ENCODE assay signal across 18 cellular contexts in the genomic region with DNA sequence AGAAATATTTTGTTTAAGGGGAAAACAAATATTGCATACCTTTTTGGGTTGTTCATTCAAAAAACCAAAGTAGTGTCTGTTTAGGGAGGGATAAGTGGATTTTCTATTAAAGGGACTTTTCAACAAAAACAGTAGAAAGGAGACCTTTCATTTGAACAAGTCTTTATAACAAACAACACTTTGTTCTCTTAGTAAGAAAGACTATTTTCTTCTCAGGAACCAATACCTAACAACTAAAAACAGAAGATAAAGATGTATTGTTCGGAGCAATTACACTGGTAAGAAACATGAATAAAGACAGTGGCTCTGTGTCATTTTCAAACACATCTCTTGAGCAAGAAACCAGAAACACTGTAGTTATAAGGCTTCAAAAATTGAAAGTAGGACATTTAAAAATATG.
DNase-seq lines count a peak whose midpoint lies in the region; ATAC-seq and TF ChIP-seq lines count a peak whose summit lies in the region.
"Had no signal": no experiment of that assay in that cellular context is flagged by ENCODE, and none has a peak within 500 bp of the region (broad histone marks: within the 10 kb centered on the region; RNA-seq: fewer than 3 reads in every experiment).

No MANE protein-coding gene starts in this region.

- H3K36me3 Mint-ChIP-seq in neural progenitor cell = no peaks in the 10 kb centered on the region
- H3K36me3 Mint-ChIP-seq: CD14-positive monocyte; CD4-positive, alpha-beta memory T cell had no signal

- H3K23ac ChIP-seq in IMR-90 (ENCODE audit: low read depth, low read length) = no peak overlapping the region

- H3K4me2 ChIP-seq in IMR-90 (ENCODE audit: low read depth, low read length) (no peak overlapping the region), neural progenitor cell (peak overlapping the region; percentile 23)
- H3K4me2 ChIP-seq: BLaER1 had no signal

- no peak overlapping the region for H3K4ac ChIP-seq in IMR-90 (ENCODE audit: low read depth, low read length)

- H4K5ac ChIP-seq in IMR-90 (ENCODE audit: low read depth, low read length) = no peak overlapping the region

- H3K27me3 Mint-ChIP-seq in neural progenitor cell (ENCODE audit: insufficient read depth, low read depth) = no peaks in the 10 kb centered on the region
- H3K27me3 Mint-ChIP-seq: CD4-positive, alpha-beta memory T cell had no signal

- H3K4me3 ChIP-seq in IMR-90 (ENCODE audit: insufficient read depth, low read depth, low read length) (no peak overlapping the region), neural progenitor cell (peak overlapping the region; percentile 7), WERI-Rb-1 (ENCODE audit: low read depth, low read length) (no peak overlapping the region)
- H3K4me3 ChIP-seq: BLaER1 had no signal

- no peak overlapping the region for H4K91ac ChIP-seq in IMR-90 (ENCODE audit: insufficient read depth, low read depth, low read length)

- H2BK5ac ChIP-seq in IMR-90 (ENCODE audit: low read depth, low read length, poor library complexity, severe bottlenecking) = no peak overlapping the region

- no peaks in the 10 kb centered on the region for H3K27me3 ChIP-seq in IMR-90 (ENCODE audit: control insufficient read depth, insufficient read depth, low read length)
- H3K27me3 ChIP-seq in neural progenitor cell = no peaks in the 10 kb centered on the region
- H3K27me3 ChIP-seq in WERI-Rb-1 (ENCODE audit: insufficient read depth, low read depth, severe bottlenecking) = no peaks in the 10 kb centered on the region
- H3K27me3 ChIP-seq: BLaER1 had no signal

- H2AK5ac ChIP-seq in IMR-90 (ENCODE audit: low read depth, low read length) = no peak overlapping the region

- H3F3A ChIP-seq in neural progenitor cell (ENCODE audit: low read depth) = no peaks in the 10 kb centered on the region

- no peaks in the 10 kb centered on the region for H3K79me2 ChIP-seq in neural progenitor cell (ENCODE audit: low read depth)

- H3K79me1 ChIP-seq in IMR-90 (ENCODE audit: low read depth in 1 of 2, low read length in 2 of 2) = no peaks in the 10 kb centered on the region

- no peak for TF ChIP-seq POLR2A in IMR-90 (IDR thresholded peaks at IDR 0.05; ENCODE audit: low read depth, low read length)

- H3K9me3 ChIP-seq in IMR-90 (ENCODE audit: control insufficient read depth, insufficient read depth, low read length) (no peaks in the 10 kb centered on the region), neural progenitor cell (ENCODE audit: low read depth) (no peaks in the 10 kb centered on the region), WERI-Rb-1 (ENCODE audit: severe bottlenecking) (no peaks in the 10 kb centered on the region)
- H3K9me3 ChIP-seq: BLaER1 had no signal

- dilution Hi-C loops in IMR-90 (cut with HindIII; ENCODE audit: low sequenced_read_pairs, unreplicated experiment) = no loop called here

- CTCF ChIA-PET in IMR-90 (lab: Yijun Ruan, JAX) = no interaction called here

- H3K56ac ChIP-seq in IMR-90 (ENCODE audit: extremely low read depth, insufficient read depth, low read length) = no peak overlapping the region

- no peak overlapping the region for H4K8ac ChIP-seq in IMR-90 (ENCODE audit: low read depth in 2 of 2, low read length in 2 of 2)

- H3K9me3 Mint-ChIP-seq in neural progenitor cell = no peaks in the 10 kb centered on the region

- H4K20me1 ChIP-seq in IMR-90 (ENCODE audit: insufficient read depth, low read length) (no peaks in the 10 kb centered on the region), neural progenitor cell (ENCODE audit: low read depth) (no peaks in the 10 kb centered on the region)
- H4K20me1 ChIP-seq: BLaER1 had no signal

- no peaks in the 10 kb centered on the region for H3K9me1 ChIP-seq in IMR-90 (ENCODE audit: insufficient read depth, low read length)

- no peak overlapping the region for H2BK15ac ChIP-seq in IMR-90 (ENCODE audit: low read depth, low read length)

- no peak overlapping the region for H3K4me3 Mint-ChIP-seq in neural progenitor cell
- H3K4me3 Mint-ChIP-seq: CD14-positive monocyte; CD4-positive, alpha-beta memory T cell; HFFc6 had no signal

- H3K9ac ChIP-seq in IMR-90 (ENCODE audit: low read depth, low read length) (no peak overlapping the region), neural progenitor cell (no peak overlapping the region)
- H3K9ac ChIP-seq: BLaER1 had no signal

- H3K18ac ChIP-seq in IMR-90 (ENCODE audit: low read depth, low read length) = no peak overlapping the region

- no peak overlapping the region for H3K14ac ChIP-seq in IMR-90 (replicated peaks; ENCODE audit: low read depth, low read length)

- H2BK20ac ChIP-seq in IMR-90 (ENCODE audit: low read depth, low read length) = no peak overlapping the region

- H3K27ac ChIP-seq in IMR-90 (ENCODE audit: insufficient read depth, low read length) (no peak overlapping the region), neural progenitor cell (peak overlapping the region; percentile 27), WERI-Rb-1 (no peak overlapping the region)
- H3K27ac ChIP-seq: BLaER1 had no signal

- DNase-seq in IMR-90 (no peak), globus pallidus (ENCODE audit: low spot score) (peak; percentile 41), neural progenitor cell (ENCODE audit: low spot score) (no peak), cardiac septum (ENCODE audit: low spot score) (no peak), WERI-Rb-1 (no peak)
- DNase-seq in stimulated activated CD4-positive, alpha-beta T cell treated with anti-CD3 and anti-CD28 coated beads, Interleukin-15, amount 100 ng/mL, for 24 hours = no peak
- DNase-seq in activated CD4-positive, alpha-beta T cell treated with anti-CD3 and anti-CD28 coated beads, Interleukin-2, amount 50 U/mL, for 1 hour = no peak
- DNase-seq: 8988T; Calu3; CD4-positive, alpha-beta memory T cell; DMS79 treated with DMSO at 0.1 percent for 48 hours; GF-D8; GOT3; H7; HFFc6 had no signal

- no peak overlapping the region for H2BK120ac ChIP-seq in IMR-90 (ENCODE audit: low read depth, low read length)

- WGBS in IMR-90 (ENCODE audit: extremely low coverage in 2 of 2, insufficient read length in 1 of 2), 2 experiments = no CpG with 5 or more reads among the region's 1 CpG

- intact Hi-C loops in IMR-90 (cut with micrococcal nuclease) (no loop called here), cardiac septum (cut with DNase I) (no loop called here)

- H3K27ac Mint-ChIP-seq in neural progenitor cell = no peak overlapping the region
- H3K27ac Mint-ChIP-seq: CD14-positive monocyte; CD4-positive, alpha-beta memory T cell; HFFc6 had no signal

- BruUV-seq in IMR-90 (replicated peaks; lab: Mats Ljungman, UMichigan) = no TSS peak

- in situ Hi-C loops in IMR-90 (cut with MboI; ENCODE audit: low sequenced_read_pairs) = no loop called here

- H3K36me3 ChIP-seq in IMR-90 (ENCODE audit: control insufficient read depth, insufficient read depth, low read length) (no peaks in the 10 kb centered on the region), neural progenitor cell (no peaks in the 10 kb centered on the region), WERI-Rb-1 (no peaks in the 10 kb centered on the region)
- H3K36me3 ChIP-seq: BLaER1 had no signal

- H3K4me1 ChIP-seq in IMR-90 (ENCODE audit: control insufficient read depth, insufficient read depth, low read length) (no peaks in the 10 kb centered on the region), neural progenitor cell (peaks cover 22% of the 10 kb centered on the region)
- H3K4me1 ChIP-seq: BLaER1 had no signal

- POLR2A ChIA-PET in IMR-90 (lab: Charles Lee; ENCODE audit: unreplicated experiment) = interaction anchor here (0.6 kb wide), 1 partner anchor 90 kb away, joined by 3 read pairs; no protein-coding TSS in a partner anchor

- ATAC-seq in IMR-90 (ENCODE audit: low read depth) = peak; percentile 27; the same call in 1 of the 2 replicates
- ATAC-seq: HCT116 had no signal

- H3K4me1 Mint-ChIP-seq in neural progenitor cell = no peaks in the 10 kb centered on the region
- H3K4me1 Mint-ChIP-seq: CD14-positive monocyte; CD4-positive, alpha-beta memory T cell had no signal

- TF ChIP-seq RAD21 in IMR-90 (IDR thresholded peaks at IDR 0.05; ENCODE audit: low read length) = no peak

- no peak for TF ChIP-seq CTCF in IMR-90 (conservative IDR thresholded peaks at IDR 0.05; ENCODE audit: low read depth, low read length)
- no peak for TF ChIP-seq CTCF in neural progenitor cell (IDR thresholded peaks at IDR 0.05)
- TF ChIP-seq CTCF in WERI-Rb-1 (IDR thresholded peaks at IDR 0.05; ENCODE audit: low read depth, low read length) = no peak

- no peak overlapping the region for H2AFZ ChIP-seq in IMR-90 (replicated peaks; ENCODE audit: low read length, poor library complexity)
- H2AFZ ChIP-seq in neural progenitor cell (replicated peaks) = no peak overlapping the region

- no peak overlapping the region for H2AK9ac ChIP-seq in IMR-90 (replicated peaks; ENCODE audit: low read depth, low read length, poor library complexity)

TF ChIP-seq in IMR-90, 13 proteins besides CTCF, POLR2A, EP300 and RAD21 (continues in another document):
- TF ChIP-seq CHD1 (IDR thresholded peaks at IDR 0.05; ENCODE audit: low read depth, low read length) (no peak), MXI1 (IDR thresholded peaks at IDR 0.05; ENCODE audit: borderline replicate concordance, low read depth, low read length) (no peak), RCOR1 (IDR thresholded peaks at IDR 0.05; ENCODE audit: insufficient replicate concordance, low read length) (no peak), CEBPB (IDR thresholded peaks at IDR 0.05; ENCODE audit: low read depth, low read length) (no peak), MAZ (IDR thresholded peaks at IDR 0.05; ENCODE audit: borderline replicate concordance, low read depth, low read length) (no peak), MAFK (IDR thresholded peaks at IDR 0.05; ENCODE audit: low read depth, low read length) (no peak), SMC3 (IDR thresholded peaks at IDR 0.05; ENCODE audit: low read depth, low read length) (no peak), BHLHE40 (IDR thresholded peaks at IDR 0.05; ENCODE audit: low read depth, low read length) (no peak), FOS (IDR thresholded peaks at IDR 0.05; ENCODE audit: low read depth, low read length) (no peak), NFE2L2 (IDR thresholded peaks at IDR 0.05; ENCODE audit: low read depth, low read length) (no peak)
- TF ChIP-seq, protein P1, sequence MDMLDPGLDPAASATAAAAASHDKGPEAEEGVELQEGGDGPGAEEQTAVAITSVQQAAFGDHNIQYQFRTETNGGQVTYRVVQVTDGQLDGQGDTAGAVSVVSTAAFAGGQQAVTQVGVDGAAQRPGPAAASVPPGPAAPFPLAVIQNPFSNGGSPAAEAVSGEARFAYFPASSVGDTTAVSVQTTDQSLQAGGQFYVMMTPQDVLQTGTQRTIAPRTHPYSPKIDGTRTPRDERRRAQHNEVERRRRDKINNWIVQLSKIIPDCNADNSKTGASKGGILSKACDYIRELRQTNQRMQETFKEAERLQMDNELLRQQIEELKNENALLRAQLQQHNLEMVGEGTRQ (IDR thresholded peaks at IDR 0.05; ENCODE audit: low read depth, low read length) = no peak
